ENCODE assay signal across 8 cellular contexts in genomic region chr19:2282062-2282861, GRCh38. TPM values are rescaled to one million over a fixed set of nuclear protein-coding genes. Genes with fewer than 3 reads are reported as not detected.
DNase-seq lines count a peak whose midpoint lies in the region; ATAC-seq and TF ChIP-seq lines count a peak whose summit lies in the region.

A gene with protein sequence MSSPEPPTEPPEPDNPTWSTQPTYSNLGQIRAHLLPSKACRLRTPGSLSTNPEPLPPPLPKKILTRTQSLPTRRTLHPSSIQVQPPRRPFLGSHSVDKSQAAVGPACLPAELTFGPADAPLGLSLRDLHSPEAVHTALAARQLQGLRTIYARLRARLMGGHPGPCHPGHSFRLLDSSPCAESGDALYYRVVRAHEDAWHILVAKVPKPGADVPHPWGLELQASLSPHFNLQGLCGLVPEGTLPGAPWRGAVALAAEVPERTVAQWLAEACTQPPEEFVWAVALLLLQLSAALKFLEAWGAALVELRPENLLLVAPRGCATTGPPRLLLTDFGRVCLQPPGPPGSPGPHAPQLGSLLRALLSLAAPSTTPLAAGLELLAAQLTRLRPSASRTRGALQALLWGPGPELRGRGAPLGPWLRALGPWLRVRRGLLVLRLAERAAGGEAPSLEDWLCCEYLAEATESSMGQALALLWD (minus strand): TSS chr19:2282175. CDS start chr19:2280931, 1,244 bp downstream.

- CTCF ChIA-PET in CD8-positive, alpha-beta memory T cell (lab: Charles Lee) = interaction anchor here (4.9 kb wide), 1 partner anchor 9 kb away, joined by 24 read pairs; no protein-coding TSS in a partner anchor

- intact Hi-C loops in stomach (cut with DNase I; ENCODE audit: low total_unique reads) = loop anchor here (10.0 kb wide), 1 partner anchor 163 kb away; no protein-coding TSS in a partner anchor

- H3K27ac Mint-ChIP-seq in CD8-positive, alpha-beta memory T cell = peak within 1 kb of the TSS in 6 of 8 donors; percentile 4 to 85 (median 80)

- H3K27me3 Mint-ChIP-seq in CD8-positive, alpha-beta memory T cell = peaks cover 0 to 2% of the 10 kb centered on the region in 2 donors

- peak within 1 kb of the TSS in 6 of 7 donors; percentile 62 to 80 (median 72) for H3K4me3 Mint-ChIP-seq in CD8-positive, alpha-beta memory T cell

- TF ChIP-seq EP300 in stomach (IDR thresholded peaks at IDR 0.05) = no peak

- no peaks in the 10 kb centered on the region for H3K9me2 ChIP-seq in Loucy (replicated peaks; ENCODE audit: low read depth, low read length)

- no peaks in the 10 kb centered on the region for H3K27me3 ChIP-seq in CD8-positive, alpha-beta memory T cell (ENCODE audit: insufficient read depth, low read length, poor library complexity, severe bottlenecking)
- H3K27me3 ChIP-seq in Loucy (ENCODE audit: insufficient read depth, low read length, poor library complexity, severe bottlenecking) (no peaks in the 10 kb centered on the region), liver (ENCODE audit: control insufficient read depth in 4 of 4, insufficient read depth in 4 of 4, low read length in 3 of 4) (no peaks in the 10 kb centered on the region), stomach (peaks cover 0 to 31% (median 12%) of the 10 kb centered on the region in 3 donors)

- 24% methylated on average over 41 of the region's 41 CpGs for WGBS in liver
- WGBS in stomach, 5 donors = 7 to 16% (median 9%) methylated on average over 24 to 41 of the region's 41 CpGs

- H2AFZ ChIP-seq in Loucy (ENCODE audit: low read length) = peak within 1 kb of the TSS; percentile 71

- H3K9me3 Mint-ChIP-seq in CD8-positive, alpha-beta memory T cell = no peaks in the 10 kb centered on the region

- peaks cover 0 to 1% (median 1%) of the 10 kb centered on the region in 3 donors for H3K36me3 Mint-ChIP-seq in CD8-positive, alpha-beta memory T cell

- no peaks in the 10 kb centered on the region for H3K36me3 ChIP-seq in CD8-positive, alpha-beta memory T cell (ENCODE audit: insufficient read depth, low read length)
- no peaks in the 10 kb centered on the region for H3K36me3 ChIP-seq in Loucy (ENCODE audit: insufficient read depth, low read length)
- H3K36me3 ChIP-seq in liver (ENCODE audit: control insufficient read depth in 4 of 4, insufficient read depth in 3 of 4, low read depth in 1 of 4, low read length in 3 of 4) = no peaks in the 10 kb centered on the region
- H3K36me3 ChIP-seq in stomach = peaks cover 0 to under 1% (median 0%) of the 10 kb centered on the region in 4 donors

- TF ChIP-seq RAD21 in liver (IDR thresholded peaks at IDR 0.05) = no peak

- H3K4me3 ChIP-seq in CD8-positive, alpha-beta memory T cell (ENCODE audit: low read length) = peak within 1 kb of the TSS; percentile 22
- H3K4me3 ChIP-seq in Loucy (ENCODE audit: low read length, poor library complexity, severe bottlenecking) (peak within 1 kb of the TSS; percentile 74), liver (ENCODE audit: low read depth in 1 of 3, low read length in 3 of 3) (peak within 1 kb of the TSS in 1 of 3 donors; percentile 40), stomach (peak within 1 kb of the TSS; percentile 26 to 45 (median 38))

- H3K4me1 Mint-ChIP-seq in CD8-positive, alpha-beta memory T cell = peaks cover 10 to 20% (median 12%) of the 10 kb centered on the region in 3 donors

- TF ChIP-seq CTCF in Loucy (conservative IDR thresholded peaks at IDR 0.05; ENCODE audit: low read length) = no peak
- TF ChIP-seq CTCF in liver (IDR thresholded peaks at IDR 0.05; ENCODE audit: low read depth, low read length, missing input control) = no peak
- no peak for TF ChIP-seq CTCF in stomach (IDR thresholded peaks at IDR 0.05)

- peak within 1 kb of the TSS; percentile 85 for H3K4me2 ChIP-seq in Loucy (ENCODE audit: low read depth, low read length, poor library complexity, severe bottlenecking)

- no peak for TF ChIP-seq POLR2A in stomach (IDR thresholded peaks at IDR 0.05)

- H3F3A ChIP-seq in Loucy (ENCODE audit: low read depth) = no peaks in the 10 kb centered on the region

- H3K4me1 ChIP-seq in CD8-positive, alpha-beta memory T cell (ENCODE audit: insufficient read depth, low read length) = peaks cover 15% of the 10 kb centered on the region
- H3K4me1 ChIP-seq in Loucy (ENCODE audit: insufficient read depth, low read length, poor library complexity, severe bottlenecking) (peaks cover 12% of the 10 kb centered on the region), liver (ENCODE audit: control insufficient read depth in 4 of 4, insufficient read depth in 4 of 4, low read length in 3 of 4) (no peaks in the 10 kb centered on the region), stomach (peaks cover 11 to 41% (median 17%) of the 10 kb centered on the region in 4 donors)

- POLR2A ChIA-PET in CD8-positive, alpha-beta memory T cell (lab: Charles Lee) = interaction anchor here (1.0 to 1.8 kb wide), 3 partner anchors 8 to 10 kb away, joined by 3 to 7 read pairs (median 4); no protein-coding TSS in a partner anchor

- H3K79me2 ChIP-seq in Loucy (ENCODE audit: insufficient read depth, low read length) = no peaks in the 10 kb centered on the region

- no peak for ATAC-seq in GM21447 (IDR thresholded peaks at IDR 0.05; ENCODE audit: unreplicated experiment)

- peak within 1 kb of the TSS; percentile 73 for H3K9ac ChIP-seq in Loucy (ENCODE audit: low read depth, low read length, poor library complexity, severe bottlenecking)
- H3K9ac ChIP-seq in liver (ENCODE audit: low read depth in 1 of 2, low read length in 2 of 2) = no peak within 1 kb of the TSS

- H3K27ac ChIP-seq in CD8-positive, alpha-beta memory T cell (ENCODE audit: low read depth, low read length) = peak within 1 kb of the TSS; percentile 16
- H3K27ac ChIP-seq in caudate nucleus (ENCODE audit: low read depth, low read length) (peak within 1 kb of the TSS; percentile 80), liver (ENCODE audit: low read depth in 1 of 2, low read length in 2 of 2) (peak within 1 kb of the TSS; percentile 54 to 59), stomach (peak within 1 kb of the TSS; percentile 34 to 79 (median 66))

- no peaks in the 10 kb centered on the region for H3K9me3 ChIP-seq in CD8-positive, alpha-beta memory T cell (ENCODE audit: low read length)
- H3K9me3 ChIP-seq in Loucy (ENCODE audit: insufficient read depth, low read depth, low read length) (no peaks in the 10 kb centered on the region), liver (ENCODE audit: control insufficient read depth in 4 of 4, low read length in 3 of 4) (no peaks in the 10 kb centered on the region), stomach (no peaks in the 10 kb centered on the region)

- H4K20me1 ChIP-seq in Loucy (ENCODE audit: insufficient read depth, low read length, poor library complexity, severe bottlenecking) = no peaks in the 10 kb centered on the region

- peak in 2 of 5 donors; percentile 37 to 68 for DNase-seq in CD8-positive, alpha-beta memory T cell
- DNase-seq in caudate nucleus (lab: John Stamatoyannopoulos, UW) (peak in 34 of 61 donors; percentile 15 to 77 (median 39)), stomach (peak; percentile 67), HCEC 1CT (no peak)
- DNase-seq in activated CD4-positive, alpha-beta T cell treated with anti-CD3 and anti-CD28 coated beads, Interleukin-2, amount 50 U/mL, for 48 hours = no peak

TF ChIP-seq in liver, 16 proteins besides CTCF, POLR2A, EP300 and RAD21:
- TF ChIP-seq, protein P1, sequence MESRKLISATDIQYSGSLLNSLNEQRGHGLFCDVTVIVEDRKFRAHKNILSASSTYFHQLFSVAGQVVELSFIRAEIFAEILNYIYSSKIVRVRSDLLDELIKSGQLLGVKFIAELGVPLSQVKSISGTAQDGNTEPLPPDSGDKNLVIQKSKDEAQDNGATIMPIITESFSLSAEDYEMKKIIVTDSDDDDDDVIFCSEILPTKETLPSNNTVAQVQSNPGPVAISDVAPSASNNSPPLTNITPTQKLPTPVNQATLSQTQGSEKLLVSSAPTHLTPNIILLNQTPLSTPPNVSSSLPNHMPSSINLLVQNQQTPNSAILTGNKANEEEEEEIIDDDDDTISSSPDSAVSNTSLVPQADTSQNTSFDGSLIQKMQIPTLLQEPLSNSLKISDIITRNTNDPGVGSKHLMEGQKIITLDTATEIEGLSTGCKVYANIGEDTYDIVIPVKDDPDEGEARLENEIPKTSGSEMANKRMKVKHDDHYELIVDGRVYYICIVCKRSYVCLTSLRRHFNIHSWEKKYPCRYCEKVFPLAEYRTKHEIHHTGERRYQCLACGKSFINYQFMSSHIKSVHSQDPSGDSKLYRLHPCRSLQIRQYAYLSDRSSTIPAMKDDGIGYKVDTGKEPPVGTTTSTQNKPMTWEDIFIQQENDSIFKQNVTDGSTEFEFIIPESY (IDR thresholded peaks at IDR 0.05) = no peak
- TF ChIP-seq TAF1 (conservative IDR thresholded peaks at IDR 0.05) = no peak
- no peak for TF ChIP-seq HNF4G (IDR thresholded peaks at IDR 0.05)
- peak in 1 of 2 donors; percentile 35 for TF ChIP-seq RXRA (IDR thresholded peaks at IDR 0.05)
- no peak for TF ChIP-seq MAX (IDR thresholded peaks at IDR 0.05)
- peak in 1 of 2 donors; percentile 12 for TF ChIP-seq GABPA (IDR thresholded peaks at IDR 0.05 in 1 of 2, conservative IDR thresholded peaks at IDR 0.05 in 1 of 2)

RNA-seq across cellular contexts. Expression of the gene that starts here (rescaled TPM):
- not detected for total RNA-seq in CD8-positive, alpha-beta memory T cell
- polyA plus RNA-seq in CD8-positive, alpha-beta memory T cell = 0.79 TPM
- total RNA-seq in liver (under 1 TPM; 0.09 to 0.67 TPM), stomach (1 to 10 TPM in 1 of 5 donors, under 1 TPM in 1, not detected in 3; 0.87 to 1.4 TPM)
- polyA plus RNA-seq in liver (under 1 TPM; 0.21 to 0.42 TPM), stomach (under 1 TPM in 2 of 3 donors, not detected in 1; 0.15 to 0.31 TPM)

Comparison
In these comparisons a context has a peak if more than half of its experiments do, and no peak if none do; other contexts are left out.
1. DNase-seq: peak in caudate nucleus (34 of 61) and stomach (single experiment); none in HCEC 1CT (single experiment) and activated CD4-positive, alpha-beta T cell treated with anti-CD3 and anti-CD28 coated beads, Interleukin-2, amount 50 U/mL, for 48 hours (0 of 2).
2. H3K27ac ChIP-seq: peak in every context shown above with its lines; median percentile 80 in caudate nucleus; 66 in stomach; 56 in liver; 16 in CD8-positive, alpha-beta memory T cell.